In the genomic region with DNA sequence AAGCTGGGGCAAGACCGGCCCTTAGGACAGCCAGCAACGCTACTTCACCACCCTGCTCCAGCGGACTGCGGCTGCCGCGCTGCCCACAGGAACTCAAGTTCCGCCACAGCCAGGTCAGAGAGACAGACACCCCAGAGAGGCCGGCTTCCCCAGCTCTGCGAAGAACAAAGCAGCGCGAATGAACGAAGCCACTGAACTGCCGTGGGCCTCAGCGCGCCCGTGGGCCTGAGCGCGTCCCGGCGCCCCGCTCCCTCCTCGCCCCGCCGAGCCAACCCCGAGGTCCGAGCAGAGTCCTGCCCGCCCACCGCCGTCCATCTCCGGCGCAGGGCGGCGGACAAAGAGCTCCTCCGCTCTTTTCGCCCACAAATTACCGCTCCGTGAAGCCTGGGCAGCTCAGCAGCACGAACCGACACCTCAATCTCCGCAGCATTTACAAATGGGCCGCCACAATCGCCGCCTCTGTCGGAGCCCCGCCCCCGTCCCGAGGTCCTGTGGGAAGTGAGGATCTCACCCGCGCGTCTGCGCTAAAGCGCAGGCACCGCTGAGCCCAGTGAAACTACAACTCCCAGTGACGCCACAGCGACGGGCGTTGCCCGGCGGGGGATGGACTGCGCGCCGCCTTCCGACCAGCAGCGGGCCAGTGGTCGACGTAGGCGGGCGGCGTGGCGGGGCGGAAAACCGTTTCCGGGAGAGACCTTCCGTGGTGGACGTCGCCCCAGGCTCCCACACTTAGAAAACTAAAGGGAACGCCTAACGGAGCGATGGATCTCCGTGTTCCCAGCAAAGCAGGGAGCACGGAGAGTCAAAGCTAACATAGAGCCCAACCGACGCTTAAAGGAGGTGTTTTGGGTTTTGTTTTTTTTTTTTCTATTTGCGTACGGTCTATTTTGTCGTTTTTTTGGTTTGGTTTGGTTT, we compare ENCODE assay signal across 8 cellular contexts.
A peak's percentile ranks its signal among the peaks of the same experiment; 100 is the strongest.
DNase-seq lines count a peak whose midpoint lies in the region; ATAC-seq and TF ChIP-seq lines count a peak whose summit lies in the region.

No MANE protein-coding gene starts in this region.

- TF ChIP-seq RAD21 in SK-N-SH (IDR thresholded peaks at IDR 0.05; ENCODE audit: low read length), result no peak

- POLR2A ChIA-PET in SK-N-SH (lab: Yijun Ruan, JAX), result no interaction called here

- H3K4me3 ChIP-seq in GM08714 (ENCODE audit: low read length) (peak overlapping the region; percentile 95), NB4 (ENCODE audit: low read depth, low read length) (peak overlapping the region; percentile 98), SK-N-SH (ENCODE audit: low read depth in 2 of 2, low read length in 1 of 2) (peak overlapping the region; percentile 96 to 100)

- no peaks in the 10 kb centered on the region for H3K36me3 ChIP-seq in SK-N-SH (replicated peaks in 1 of 2; ENCODE audit: control insufficient read depth in 1 of 2, insufficient read depth in 2 of 2, low read length in 1 of 2)

- ATAC-seq in HG02571 (IDR thresholded peaks at IDR 0.05; ENCODE audit: unreplicated experiment), result peak; percentile 93
- peak; percentile 98 to 99 for ATAC-seq in activated naive CD4-positive, alpha-beta T cell treated with anti-CD3 and anti-CD28 coated beads, Interleukin-2, amount 50 U/mL, for 72 hours

- peaks cover 11% of the 10 kb centered on the region for H3F3A ChIP-seq in SK-N-SH (replicated peaks; ENCODE audit: insufficient read depth)

- peak overlapping the region; percentile 97 to 99 for H3K27ac ChIP-seq in SK-N-SH (ENCODE audit: low read depth in 2 of 2, low read length in 1 of 2)
- H3K27ac ChIP-seq in temporal lobe (ENCODE audit: low read depth, low read length), result peak overlapping the region; percentile 90

- TF ChIP-seq POLR2A in NB4 (IDR thresholded peaks at IDR 0.05; ENCODE audit: extremely low read depth, insufficient read length), result peak; percentile 97

- no peaks in the 10 kb centered on the region for H3K9me3 ChIP-seq in SK-N-SH

- H3K9me2 ChIP-seq in SK-N-SH, result no peaks in the 10 kb centered on the region

- WGBS in SK-N-SH (ENCODE audit: low lambda C conversion rate), result 1% methylated on average over 21 of the region's 86 CpGs

- H3K36me3 Mint-ChIP-seq in activated naive CD4-positive, alpha-beta T cell treated with anti-CD3 and anti-CD28 coated beads, Interleukin-2, amount 50 U/mL, for 72 hours, result peaks cover 9 to 10% of the 10 kb centered on the region in 2 donors

- H4K20me1 ChIP-seq in SK-N-SH (ENCODE audit: insufficient read depth), result no peaks in the 10 kb centered on the region

- peak; percentile 99 for DNase-seq in NB4 (ENCODE audit: low read depth)
- peak; percentile 95 for DNase-seq in SK-N-SH
- peak; percentile 88 to 94 for DNase-seq in activated naive CD4-positive, alpha-beta T cell treated with anti-CD3 and anti-CD28 coated beads, Interleukin-2, amount 50 U/mL, for 72 hours (ENCODE audit: low spot score in 2 of 2)
- DNase-seq in glomerular endothelial cell (ENCODE audit: extremely low read depth, low read depth, low spot score), result peak; percentile 64
- peak; percentile 96 for DNase-seq in occipital lobe (lab: John Stamatoyannopoulos, UW)

- peak overlapping the region; percentile 93 for H3K9ac ChIP-seq in SK-N-SH

- H3K9me3 Mint-ChIP-seq in activated naive CD4-positive, alpha-beta T cell treated with anti-CD3 and anti-CD28 coated beads, Interleukin-2, amount 50 U/mL, for 72 hours, result no peaks in the 10 kb centered on the region

- TF ChIP-seq CTCF in NB4 (IDR thresholded peaks at IDR 0.05; ENCODE audit: low read depth, low read length) (no peak), SK-N-SH (IDR thresholded peaks at IDR 0.05) (0 out of 2 replicates have a peak, but pooled peaks have one; percentile 7)

- peak overlapping the region; percentile 94 for H2AFZ ChIP-seq in SK-N-SH (ENCODE audit: low read depth)

- peak overlapping the region; percentile 92 for H3K4me2 ChIP-seq in SK-N-SH

- CTCF ChIA-PET in SK-N-SH (lab: Yijun Ruan, JAX), result interaction anchor here (0.8 kb wide), 1 partner anchor 11 kb away, joined by 3 read pairs; no protein-coding TSS in a partner anchor

- H3K27ac Mint-ChIP-seq in activated naive CD4-positive, alpha-beta T cell treated with anti-CD3 and anti-CD28 coated beads, Interleukin-2, amount 50 U/mL, for 72 hours, result peak overlapping the region; percentile 83 to 98

- H3K27me3 ChIP-seq in SK-N-SH (ENCODE audit: insufficient read depth), result no peaks in the 10 kb centered on the region

- H3K4me1 ChIP-seq in SK-N-SH (ENCODE audit: control insufficient read depth in 1 of 2, insufficient read depth in 2 of 2, low read depth in 1 of 2, low read length in 1 of 2), result peaks cover 3 to 4% of the 10 kb centered on the region in 2 experiments; a peak in 2 of 4 replicates

- TF ChIP-seq EP300 in SK-N-SH (IDR thresholded peaks at IDR 0.05; ENCODE audit: borderline replicate concordance in 1 of 2, low read depth in 1 of 2, low read length in 1 of 2), result no peak

- H3K79me2 ChIP-seq in SK-N-SH (ENCODE audit: insufficient read depth), result peaks cover 49% of the 10 kb centered on the region

TF ChIP-seq in SK-N-SH, 30 proteins besides CTCF, POLR2A, EP300 and RAD21 (continues in another document):
- TF ChIP-seq TAF1 (IDR thresholded peaks at IDR 0.05; ENCODE audit: borderline replicate concordance, low read depth, low read length) (peak; percentile 73; the same call in 1 of the 2 replicates), ZBTB33 (IDR thresholded peaks at IDR 0.05; ENCODE audit: borderline replicate concordance, low read depth) (no peak), YY1 (IDR thresholded peaks at IDR 0.05; ENCODE audit: low read depth) (no peak; the same call in 1 of the 2 replicates), TCF12 (IDR thresholded peaks at IDR 0.05) (peak; percentile 12; the same call in 1 of the 2 replicates), NRF1 (IDR thresholded peaks at IDR 0.05; ENCODE audit: low read depth, low read length) (peak; percentile 57), FOXJ3 (CRISPR knock-in tag; IDR thresholded peaks at IDR 0.05) (no peak), CHD2 (IDR thresholded peaks at IDR 0.05; ENCODE audit: low read length, partially characterized antibody) (peak; percentile 50), IRF3 (IDR thresholded peaks at IDR 0.05; ENCODE audit: low read depth, low read length) (no peak), SMC3 (IDR thresholded peaks at IDR 0.05; ENCODE audit: low read depth, low read length) (no peak)
- TF ChIP-seq, protein P1, sequence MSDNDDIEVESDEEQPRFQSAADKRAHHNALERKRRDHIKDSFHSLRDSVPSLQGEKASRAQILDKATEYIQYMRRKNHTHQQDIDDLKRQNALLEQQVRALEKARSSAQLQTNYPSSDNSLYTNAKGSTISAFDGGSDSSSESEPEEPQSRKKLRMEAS (IDR thresholded peaks at IDR 0.05; ENCODE audit: low read depth), result peak; percentile 82; the same call in 1 of the 2 replicates
- TF ChIP-seq, protein P2, sequence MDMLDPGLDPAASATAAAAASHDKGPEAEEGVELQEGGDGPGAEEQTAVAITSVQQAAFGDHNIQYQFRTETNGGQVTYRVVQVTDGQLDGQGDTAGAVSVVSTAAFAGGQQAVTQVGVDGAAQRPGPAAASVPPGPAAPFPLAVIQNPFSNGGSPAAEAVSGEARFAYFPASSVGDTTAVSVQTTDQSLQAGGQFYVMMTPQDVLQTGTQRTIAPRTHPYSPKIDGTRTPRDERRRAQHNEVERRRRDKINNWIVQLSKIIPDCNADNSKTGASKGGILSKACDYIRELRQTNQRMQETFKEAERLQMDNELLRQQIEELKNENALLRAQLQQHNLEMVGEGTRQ (IDR thresholded peaks at IDR 0.05; ENCODE audit: borderline replicate concordance, low read depth, low read length), result no peak

Comparison
In these comparisons a context has a peak if more than half of its experiments do, and no peak if none do; other contexts are left out.
1. Peak in every context shown above with its lines: DNase-seq, ATAC-seq, H3K4me3 ChIP-seq and H3K27ac ChIP-seq.